3 cellular contexts compared by ENCODE assay signal in genomic region chr19:17735410-17735809, GRCh38.
TF ChIP-seq lines count a peak whose summit lies in the region.

No MANE protein-coding gene starts in this region.

TF ChIP-seq in HEK293, 187 proteins besides CTCF, POLR2A, EP300 and RAD21:
- TF ChIP-seq EGR2 (tag by site-specific recombination; IDR thresholded peaks at IDR 0.05; ENCODE audit: low read depth) (peak; percentile 67), ZNF157 (tag by site-specific recombination; IDR thresholded peaks at IDR 0.05) (no peak), ZFHX2 (tag by site-specific recombination; conservative IDR thresholded peaks at IDR 0.05) (peak; percentile 69)

TF ChIP-seq in H1, 55 proteins besides CTCF, POLR2A, EP300 and RAD21:
- TF ChIP-seq SIRT6 (IDR thresholded peaks at IDR 0.05; ENCODE audit: low read length) (no peak), SIN3A (conservative IDR thresholded peaks at IDR 0.05 in 1 of 2, IDR thresholded peaks at IDR 0.05 in 1 of 2; ENCODE audit: low read depth in 1 of 2, low read length in 2 of 2) (no peak), RFX5 (IDR thresholded peaks at IDR 0.05; ENCODE audit: borderline replicate concordance, low read depth, low read length) (no peak), CHD1 (IDR thresholded peaks at IDR 0.05; ENCODE audit: low read depth, low read length) (no peak)

TF ChIP-seq in HEK293T, 16 proteins besides CTCF, POLR2A, EP300 and RAD21:
- TF ChIP-seq ZNF384 (IDR thresholded peaks at IDR 0.05) (no peak), CTBP1 (IDR thresholded peaks at IDR 0.05; ENCODE audit: borderline replicate concordance) (no peak), ARNT (IDR thresholded peaks at IDR 0.05) (no peak), SP1 (IDR thresholded peaks at IDR 0.05) (no peak), LEF1 (IDR thresholded peaks at IDR 0.05; ENCODE audit: borderline replicate concordance) (no peak), FOXK2 (IDR thresholded peaks at IDR 0.05) (no peak), TARDBP (IDR thresholded peaks at IDR 0.05) (no peak), L3MBTL2 (conservative IDR thresholded peaks at IDR 0.05) (no peak), ELF4 (IDR thresholded peaks at IDR 0.05) (no peak), SUZ12 (IDR thresholded peaks at IDR 0.05) (no peak), HDGF (IDR thresholded peaks at IDR 0.05; ENCODE audit: borderline replicate concordance) (no peak), BHLHE40 (IDR thresholded peaks at IDR 0.05; ENCODE audit: borderline replicate concordance) (no peak)
